In genomic region chr4:186244835-186245234, GRCh38 we compare ENCODE assay signal across 22 cellular contexts. TPM values are rescaled to one million over a fixed set of nuclear protein-coding genes. Genes with fewer than 3 reads are reported as not detected.
DNase-seq lines count a peak whose midpoint lies in the region; ATAC-seq and TF ChIP-seq lines count a peak whose summit lies in the region.
"Had no signal": no experiment of that assay in that cellular context is flagged by ENCODE, and none has a peak within 500 bp of the region (broad histone marks: within the 10 kb centered on the region; RNA-seq: fewer than 3 reads in every experiment).

No MANE protein-coding gene starts in this region.

- peak overlapping the region; percentile 98 for H3K27ac ChIP-seq in GM23338 (ENCODE audit: low read depth)
- H3K27ac ChIP-seq in HUES6 (ENCODE audit: low read depth, low read length), result peak overlapping the region; percentile 58; the same call in 1 of the 2 replicates
- no peak overlapping the region for H3K27ac ChIP-seq in iPS DF 6.9 (ENCODE audit: low read length)
- peak overlapping the region; percentile 42 for H3K27ac ChIP-seq in iPS-20b (ENCODE audit: low read length)
- no peak overlapping the region for H3K27ac ChIP-seq in MM.1S (ENCODE audit: low read length)
- H3K27ac ChIP-seq: BLaER1, HL-60 had no signal

- no CpG with 5 or more reads among the region's 5 CpGs for WGBS in iPS DF 6.9 (ENCODE audit: insufficient coverage, insufficient read length)

- peaks cover 6% of the 10 kb centered on the region; the same call in 1 of the 2 replicates for H3K9me3 ChIP-seq in HUES6 (ENCODE audit: control insufficient read depth, insufficient read depth, low read depth, low read length)
- H3K9me3 ChIP-seq in iPS DF 6.9 (ENCODE audit: control insufficient read depth, insufficient read depth, low read length), result no peaks in the 10 kb centered on the region
- no peaks in the 10 kb centered on the region for H3K9me3 ChIP-seq in iPS-20b (ENCODE audit: insufficient read depth, low read depth, low read length)
- H3K9me3 ChIP-seq in MM.1S (replicated peaks; ENCODE audit: insufficient read depth, low read length), result no peaks in the 10 kb centered on the region

- H3K4me3 ChIP-seq in GM23338, result peak overlapping the region; percentile 57
- peak overlapping the region; percentile 65 for H3K4me3 ChIP-seq in HUES6 (ENCODE audit: low read depth, low read length)
- H3K4me3 ChIP-seq in iPS DF 6.9 (ENCODE audit: low read length), result peak overlapping the region; percentile 26; the same call in 1 of the 2 replicates
- peak overlapping the region; percentile 68 for H3K4me3 ChIP-seq in iPS-20b (ENCODE audit: low read length)
- no peak overlapping the region for H3K4me3 ChIP-seq in MM.1S (ENCODE audit: low read length)
- H3K4me3 ChIP-seq: BLaER1 had no signal

- H3K9me3 Mint-ChIP-seq in GM23338, result peaks cover 2% of the 10 kb centered on the region

- no peak for TF ChIP-seq POLR2A in GM18505 (IDR thresholded peaks at IDR 0.05; ENCODE audit: borderline replicate concordance, extremely low read depth, insufficient read depth, insufficient read length)

- no peak for TF ChIP-seq CTCF in GM23338 (conservative IDR thresholded peaks at IDR 0.05; ENCODE audit: low read depth in 2 of 2)
- TF ChIP-seq CTCF in MM.1S (IDR thresholded peaks at IDR 0.05; ENCODE audit: low read length), result no peak

- H4K20me1 ChIP-seq in GM23338 (replicated peaks; ENCODE audit: insufficient read depth), result no peaks in the 10 kb centered on the region
- H4K20me1 ChIP-seq in MM.1S (ENCODE audit: insufficient read depth, low read length), result no peaks in the 10 kb centered on the region
- H4K20me1 ChIP-seq: BLaER1 had no signal

- H3K4me3 Mint-ChIP-seq in GM23338, result no peak overlapping the region
- H3K4me3 Mint-ChIP-seq: CD14-positive monocyte; CD4-positive, alpha-beta memory T cell had no signal

- DNase-seq in GM23338 (ENCODE audit: low spot score), result no peak
- DNase-seq in iPS DF 6.9 (ENCODE audit: low read depth, low spot score), result no peak
- no peak for DNase-seq in MM.1S
- DNase-seq in DMS79 (lab: John Stamatoyannopoulos, UW), result no peak
- DNase-seq in NCI-H128 (lab: John Stamatoyannopoulos, UW; ENCODE audit: unreplicated experiment), result no peak
- DNase-seq: 8988T; Calu3; CD4-positive, alpha-beta memory T cell; DND-41; EL; GOT3; HCEC 1CT; KG1 had no signal

- peaks cover 37% of the 10 kb centered on the region for H3K79me2 ChIP-seq in GM23338 (replicated peaks; ENCODE audit: insufficient read depth)
- no peaks in the 10 kb centered on the region for H3K79me2 ChIP-seq in MM.1S (ENCODE audit: low read length)

- H3K36me3 ChIP-seq in GM23338 (ENCODE audit: insufficient read depth) (no peaks in the 10 kb centered on the region; the same call in 1 of the 2 replicates), HUES6 (ENCODE audit: control insufficient read depth, insufficient read depth, low read length) (peaks cover 29% of the 10 kb centered on the region; the same call in 1 of the 2 replicates), iPS DF 6.9 (ENCODE audit: control insufficient read depth, insufficient read depth, low read length) (peaks cover 4% of the 10 kb centered on the region; the same call in 1 of the 2 replicates), iPS-20b (ENCODE audit: insufficient read depth, low read depth, low read length) (peaks cover 32% of the 10 kb centered on the region; the same call in 1 of the 2 replicates), MM.1S (replicated peaks; ENCODE audit: insufficient read depth, low read length) (no peaks in the 10 kb centered on the region)
- H3K36me3 ChIP-seq: BLaER1 had no signal

- H3F3A ChIP-seq in GM23338 (replicated peaks; ENCODE audit: low read depth) (peaks cover 17% of the 10 kb centered on the region), MM.1S (ENCODE audit: insufficient read depth, low read length) (no peaks in the 10 kb centered on the region)

- H3K27ac Mint-ChIP-seq in GM23338, result no peak overlapping the region
- H3K27ac Mint-ChIP-seq: CD14-positive monocyte had no signal

- ATAC-seq in GM23338 (no peak), GM18505 (IDR thresholded peaks at IDR 0.05; ENCODE audit: unreplicated experiment) (no peak)

- peaks cover 36% of the 10 kb centered on the region for H3K4me1 Mint-ChIP-seq in GM23338
- H3K4me1 Mint-ChIP-seq: CD14-positive monocyte had no signal

- peaks cover 26% of the 10 kb centered on the region for H3K4me1 ChIP-seq in GM23338 (ENCODE audit: insufficient read depth)
- H3K4me1 ChIP-seq in HUES6 (ENCODE audit: control insufficient read depth, insufficient read depth, low read length), result peaks cover 39% of the 10 kb centered on the region
- peaks cover 1% of the 10 kb centered on the region; the same call in 1 of the 2 replicates for H3K4me1 ChIP-seq in iPS DF 6.9 (ENCODE audit: control insufficient read depth, insufficient read depth, low read length)
- H3K4me1 ChIP-seq in iPS-20b (ENCODE audit: insufficient read depth, low read length), result peaks cover 31% of the 10 kb centered on the region; the same call in 1 of the 2 replicates
- 0 out of 2 replicates have a peak, but pooled peaks cover under 1% of the 10 kb centered on the region for H3K4me1 ChIP-seq in MM.1S (ENCODE audit: low read length)
- H3K4me1 ChIP-seq: BLaER1 had no signal

- peak overlapping the region; percentile 66 for H3K4me2 ChIP-seq in GM23338
- H3K4me2 ChIP-seq in MM.1S (ENCODE audit: low read depth, low read length), result no peak overlapping the region
- H3K4me2 ChIP-seq: BLaER1 had no signal

- H3K27me3 Mint-ChIP-seq in GM23338 (ENCODE audit: insufficient read depth, low read depth, poor library complexity), result peaks cover 17% of the 10 kb centered on the region
- H3K27me3 Mint-ChIP-seq: CD4-positive, alpha-beta memory T cell had no signal

- H3K9ac ChIP-seq in HUES6 (ENCODE audit: low read length) (peak overlapping the region; percentile 96), iPS-20b (ENCODE audit: low read depth, low read length) (peak overlapping the region; percentile 94; the same call in 1 of the 2 replicates), MM.1S (ENCODE audit: low read length) (no peak overlapping the region)
- H3K9ac ChIP-seq: BLaER1 had no signal

- no peak overlapping the region for H2AFZ ChIP-seq in GM23338
- H2AFZ ChIP-seq in MM.1S (ENCODE audit: low read length), result no peak overlapping the region

- peaks cover 2% of the 10 kb centered on the region for H3K36me3 Mint-ChIP-seq in GM23338 (ENCODE audit: low read depth)
- H3K36me3 Mint-ChIP-seq: CD14-positive monocyte had no signal

- H3K27me3 ChIP-seq in GM23338 (ENCODE audit: insufficient read depth) (no peaks in the 10 kb centered on the region), HUES6 (ENCODE audit: control insufficient read depth, insufficient read depth, low read length) (no peaks in the 10 kb centered on the region), iPS DF 6.9 (ENCODE audit: control insufficient read depth, insufficient read depth, low read length) (no peaks in the 10 kb centered on the region), iPS-20b (ENCODE audit: insufficient read depth, low read length) (no peaks in the 10 kb centered on the region), MM.1S (replicated peaks; ENCODE audit: insufficient read depth, low read length) (no peaks in the 10 kb centered on the region)
- H3K27me3 ChIP-seq: BLaER1 had no signal

- no peaks in the 10 kb centered on the region for H3K9me2 ChIP-seq in GM23338 (ENCODE audit: insufficient read depth)
- H3K9me2 ChIP-seq in MM.1S (replicated peaks; ENCODE audit: insufficient read depth, low read length), result no peaks in the 10 kb centered on the region

RNA-seq across cellular contexts. Expression of gene KLKB1, which starts 17.5 kb away (rescaled TPM):
- total RNA-seq in GM23338 (2014; rRNA removed; shearing (Covaris generic)), result 10.9 and 22.7 TPM in 2 replicates
- polyA plus RNA-seq in GM23338 (2016; fragmentation: Nextera tagmentation; extraction: Ambion mirVana), result 6.2 and 8.6 TPM in 2 replicates
- total RNA-seq: A673, HT1080 had no signal
- polyA plus RNA-seq: CD14-positive monocyte; CD4-positive, alpha-beta memory T cell had no signal

RNA-seq across cellular contexts. Expression of gene F11, which starts 21.2 kb away (rescaled TPM):
- 1.5 and 2.1 TPM in 2 replicates for total RNA-seq in GM23338 (2014; rRNA removed; shearing (Covaris generic))
- polyA plus RNA-seq in GM23338 (2016; fragmentation: Nextera tagmentation; extraction: Ambion mirVana), result 0.74 TPM in 1 of 2 replicates, not detected in the other
- total RNA-seq: CD4-positive, alpha-beta memory T cell; HT1080 had no signal
- polyA plus RNA-seq: AG04450; CD14-positive monocyte; CD4-positive, alpha-beta memory T cell had no signal

RNA-seq across cellular contexts. Expression of gene CYP4V2, which starts 53.5 kb away (rescaled TPM):
- 3.1 and 3.4 TPM in 2 replicates for total RNA-seq in GM23338 (2014; rRNA removed; shearing (Covaris generic))
- 1.4 and 1.5 TPM in 2 replicates for polyA plus RNA-seq in GM23338 (2016; fragmentation: Nextera tagmentation; extraction: Ambion mirVana)

Comparison
In these comparisons a context has a peak if more than half of its experiments do, and no peak if none do; other contexts are left out.
1. H3K27ac ChIP-seq: peak in GM23338 (single experiment), HUES6 (single experiment) and iPS-20b (single experiment); none in iPS DF 6.9 (single experiment) and MM.1S (single experiment).